In genomic region chr12:55049676-55050075, GRCh38 we compare ENCODE assay signal across 34 cellular contexts. TPM values are rescaled to one million over a fixed set of nuclear protein-coding genes. Genes with fewer than 3 reads are reported as not detected.
"Had no signal": no experiment of that assay in that cellular context is flagged by ENCODE, and none has a peak within 500 bp of the region (broad histone marks: within the 10 kb centered on the region; RNA-seq: fewer than 3 reads in every experiment).

No MANE protein-coding gene starts in this region.

- H3K27ac ChIP-seq: adrenal gland, body of pancreas, brain microvascular endothelial cell, breast epithelium had no signal

- H3K27me3 ChIP-seq: adrenal gland, body of pancreas, brain microvascular endothelial cell, breast epithelium had no signal

- DNase-seq: activated B cell treated with CpG ODN at 0.5 μM for 24 hours; activated CD4-positive, alpha-beta memory T cell treated with anti-CD3 and anti-CD28 coated beads for 36 hours; activated CD4-positive, alpha-beta T cell treated with anti-CD3 and anti-CD28 coated beads for 4 hours; activated CD4-positive, alpha-beta T cell treated with anti-CD3 and anti-CD28 coated beads, Interleukin-2, amount 10 ng/mL, durations not matched to agents 24 days and 14 days; activated CD4-positive, alpha-beta T cell treated with anti-CD3 and anti-CD28 coated beads, Interleukin-2, amount 50 U/mL, for 1 hour; activated CD4-positive, alpha-beta T cell treated with anti-CD3 and anti-CD28 coated beads, Interleukin-2, amount 50 U/mL, for 4 hours; activated CD4-positive, CD25-positive, alpha-beta regulatory T cell treated with anti-CD3 and anti-CD28 coated beads, Interleukin-2, amount 50 U/mL, for 72 hours; activated CD8-positive, alpha-beta memory T cell treated with anti-CD3 and anti-CD28 coated beads, Interleukin-2, amount 50 U/mL, for 4 hours; activated CD8-positive, alpha-beta T cell treated with anti-CD3 and anti-CD28 coated beads for 36 hours; activated effector memory CD4-positive, alpha-beta T cell treated with anti-CD3 and anti-CD28 coated beads, Interleukin-2, amount 50 U/mL, for 16 hours; activated gamma-delta T cell treated with Interleukin-2 at 50 U/mL for 16 hours; activated naive CD4-positive, alpha-beta T cell; activated naive CD4-positive, alpha-beta T cell treated with anti-CD3 and anti-CD28 coated beads for 36 hours; activated naive CD4-positive, alpha-beta T cell treated with anti-CD3 and anti-CD28 coated beads, Interleukin-2, amount 50 U/mL, for 16 hours; activated naive CD8-positive, alpha-beta T cell treated with anti-CD3 and anti-CD28 coated beads for 36 hours; activated T-cell treated with anti-CD3 and anti-CD28 coated beads for 4 hours; activated T-cell treated with anti-CD3 and anti-CD28 coated beads, Interleukin-2, amount 50 U/mL, for 1 hour; activated T-cell treated with anti-CD3 and anti-CD28 coated beads, Interleukin-2, amount 50 U/mL, for 4 hours; activated T-cell treated with anti-CD3 and anti-CD28 coated beads, Interleukin-2, amount 50 U/mL, for 72 hours; adrenal gland; amniotic stem cell; aorta; body of pancreas; brain microvascular endothelial cell; central memory CD4-positive, alpha-beta T cell; T-helper 1 cell; T-helper 2 cell; T-helper 9 cell had no signal

- ATAC-seq: activated CD8-positive, alpha-beta T cell treated with anti-CD3 and anti-CD28 coated beads for 36 hours; activated naive CD4-positive, alpha-beta T cell treated with anti-CD3 and anti-CD28 coated beads, Interleukin-2, amount 50 U/mL, for 72 hours; activated T-cell treated with anti-CD3 and anti-CD28 coated beads, Interleukin-2, amount 50 U/mL, for 4 hours; activated T-cell treated with anti-CD3 and anti-CD28 coated beads, Interleukin-2, amount 50 U/mL, for 72 hours; activated T-helper 17 cell treated with anti-CD3 and anti-CD28 coated beads, Interleukin-2, amount 50 U/mL, for 72 hours; body of pancreas had no signal

- H3K36me3 ChIP-seq: adrenal gland, brain microvascular endothelial cell, breast epithelium had no signal

- H3K9me3 ChIP-seq: adrenal gland, body of pancreas, breast epithelium had no signal

- H3K4me3 ChIP-seq: adrenal gland, body of pancreas, breast epithelium had no signal

- H3K4me1 ChIP-seq: adrenal gland, body of pancreas, breast epithelium had no signal

RNA-seq across cellular contexts. Expression of gene NEUROD4, which starts 29.9 kb away (rescaled TPM):
- total RNA-seq: activated B cell treated with CpG ODN at 0.5 μM for 24 hours; activated CD4-positive, alpha-beta memory T cell treated with anti-CD3 and anti-CD28 coated beads for 36 hours; activated CD4-positive, alpha-beta T cell treated with anti-CD3 and anti-CD28 coated beads, Interleukin-2, amount 10 ng/mL, durations not matched to agents 24 days and 14 days; activated CD8-positive, alpha-beta memory T cell treated with anti-CD3 and anti-CD28 coated beads for 36 hours; activated CD8-positive, alpha-beta T cell treated with anti-CD3 and anti-CD28 coated beads for 36 hours; activated naive CD4-positive, alpha-beta T cell treated with anti-CD3 and anti-CD28 coated beads for 36 hours; activated naive CD4-positive, alpha-beta T cell treated with anti-CD3 and anti-CD28 coated beads, Interleukin-2, amount 50 U/mL, for 72 hours; activated naive CD8-positive, alpha-beta T cell treated with anti-CD3 and anti-CD28 coated beads for 36 hours; activated T-cell treated with anti-CD3 and anti-CD28 coated beads, Interleukin-2, amount 50 U/mL, for 4 hours; activated T-cell treated with anti-CD3 and anti-CD28 coated beads, Interleukin-2, amount 50 U/mL, for 72 hours; activated T-helper 17 cell treated with anti-CD3 and anti-CD28 coated beads, Interleukin-2, amount 50 U/mL, for 72 hours; aorta; astrocyte; body of pancreas; breast epithelium; cardiac septum had no signal
- polyA plus RNA-seq: aorta had no signal
